1 cellular context compared by ENCODE assay signal in the genomic region with DNA sequence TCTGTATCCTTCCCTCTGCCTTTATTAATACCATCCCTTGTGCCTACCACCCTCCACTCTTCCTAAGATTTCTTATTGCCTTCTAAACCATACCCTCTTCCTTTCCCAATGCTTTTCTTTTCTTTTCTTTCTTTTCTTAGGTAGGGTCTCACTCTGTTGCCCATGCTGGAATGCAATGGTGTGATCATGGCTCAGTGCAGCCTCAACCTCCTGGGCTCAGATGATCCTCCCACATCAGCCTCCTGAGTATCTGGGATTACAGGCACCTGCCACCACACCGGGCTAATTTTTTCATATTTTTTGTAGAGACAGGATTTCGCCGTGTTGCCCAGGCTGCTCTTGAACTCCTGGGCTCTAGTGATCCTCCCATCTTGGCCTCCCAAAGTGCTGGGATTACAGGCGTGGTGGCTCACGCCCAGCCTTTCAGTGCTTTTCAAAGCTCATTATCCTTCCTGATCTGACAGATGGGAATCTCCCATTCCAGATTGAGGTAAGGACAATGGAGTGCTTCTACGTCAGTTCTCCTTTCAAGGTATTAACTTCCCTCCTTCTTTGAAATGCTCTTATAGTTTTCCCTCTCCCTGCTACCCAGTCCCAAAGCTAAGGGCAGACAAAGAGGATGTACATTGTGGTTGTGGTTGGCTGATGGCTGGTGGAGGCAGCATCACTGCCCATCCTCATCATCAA.
TF ChIP-seq lines count a peak whose summit lies in the region.

No MANE protein-coding gene starts in this region.

TF ChIP-seq in K562, 482 proteins besides CTCF, POLR2A, EP300 and RAD21:
- TF ChIP-seq SMC3 (conservative IDR thresholded peaks at IDR 0.05; ENCODE audit: insufficient read depth, low read depth, low read length) (no peak), NUFIP1 (IDR thresholded peaks at IDR 0.05; ENCODE audit: partially characterized antibody) (no peak), SUPT5H (IDR thresholded peaks at IDR 0.05) (0 out of 2 replicates have a peak, but pooled peaks have one; percentile 19)
